In the genomic region with DNA sequence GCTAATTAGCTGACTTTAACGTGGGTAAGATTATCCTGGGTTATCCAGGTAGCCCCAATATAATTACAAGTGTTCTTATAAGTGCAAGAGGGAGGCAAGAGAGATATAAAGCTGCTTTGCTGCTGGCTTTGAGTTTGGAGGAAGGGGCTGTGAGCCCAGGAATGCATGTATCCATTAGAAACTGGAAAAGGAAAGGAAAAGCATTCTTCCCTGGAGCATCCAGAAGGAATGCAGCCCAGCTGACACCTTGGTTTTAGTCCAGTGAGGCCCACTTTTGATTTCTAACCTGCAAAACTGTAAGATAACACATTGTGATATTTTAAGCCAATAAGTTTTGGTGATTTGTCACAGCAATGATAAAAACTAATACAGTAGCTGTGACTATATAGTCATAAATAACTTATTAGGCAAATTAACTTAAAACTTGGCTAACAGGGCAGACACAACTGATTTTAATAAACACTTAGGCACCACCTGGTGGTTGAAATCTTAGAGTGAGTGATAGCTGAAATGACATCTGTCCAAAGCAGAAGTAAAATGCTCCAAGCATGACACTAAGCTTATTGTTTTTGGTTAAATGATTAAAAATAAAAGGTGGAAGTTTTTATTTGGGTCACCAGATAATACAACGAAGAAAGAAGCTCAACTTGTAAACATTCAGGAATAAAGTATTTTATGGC, we compare ENCODE assay signal across 9 cellular contexts. TPM values are rescaled to one million over a fixed set of nuclear protein-coding genes. Genes with fewer than 3 reads are reported as not detected.
DNase-seq lines count a peak whose midpoint lies in the region; FAIRE-seq and TF ChIP-seq lines count a peak whose summit lies in the region.
"Had no signal": no experiment of that assay in that cellular context is flagged by ENCODE, and none has a peak within 500 bp of the region (broad histone marks: within the 10 kb centered on the region; RNA-seq: fewer than 3 reads in every experiment).

No MANE protein-coding gene starts in this region.

- no CpG with 5 or more reads among the region's 2 CpGs for WGBS in H9 (ENCODE audit: extremely low coverage, insufficient read length, low lambda C conversion rate)

- H3K9ac ChIP-seq in H9 (ENCODE audit: extremely low read depth, insufficient read length, low read length) (no peak overlapping the region), endothelial cell of umbilical vein (replicated peaks; ENCODE audit: extremely low read depth, insufficient read depth, low read length) (no peak overlapping the region)
- H3K9ac ChIP-seq: BLaER1 had no signal

- no peak for FAIRE-seq in endothelial cell of umbilical vein (lab: Jason Lieb, UNC)

- no peak overlapping the region for H3K4me2 ChIP-seq in H9 (ENCODE audit: insufficient read depth, insufficient read length, low read length)
- no peak overlapping the region for H3K4me2 ChIP-seq in endothelial cell of umbilical vein (ENCODE audit: insufficient read depth, low read length)
- H3K4me2 ChIP-seq: BLaER1 had no signal

- H4K8ac ChIP-seq in H9 (replicated peaks; ENCODE audit: insufficient read length, low read depth, low read length), result no peak overlapping the region

- H3K14ac ChIP-seq in H9 (ENCODE audit: insufficient read depth, low read length), result no peak overlapping the region

- H4K91ac ChIP-seq in H9 (ENCODE audit: insufficient read length, low read depth, low read length), result no peak overlapping the region

- H3K4me3 ChIP-seq in endothelial cell of umbilical vein (replicated peaks in 1 of 3; ENCODE audit: insufficient read depth in 1 of 3, low read depth in 1 of 3, low read length in 3 of 3), result no peak overlapping the region
- H3K4me3 ChIP-seq: BLaER1 had no signal

- H3K4ac ChIP-seq in H9 (ENCODE audit: low read depth, low read length), result no peak overlapping the region

- H3K9me1 ChIP-seq in endothelial cell of umbilical vein (replicated peaks; ENCODE audit: control insufficient read depth, extremely low read depth, insufficient read depth, low read length), result no peaks in the 10 kb centered on the region

- DNase-seq in NCI-H2029 treated with DMSO at 0.1 percent for 48 hours (lab: John Stamatoyannopoulos, UW) (peak; percentile 7), NCI-H2029 (lab: John Stamatoyannopoulos, UW) (no peak), H9 (no peak), NCI-H146 treated with DMSO at 0.1 percent for 48 hours (lab: John Stamatoyannopoulos, UW; ENCODE audit: unreplicated experiment) (peak; percentile 39), endothelial cell of umbilical vein (ENCODE audit: low read depth, low spot score) (peak; percentile 49), type B pancreatic cell (ENCODE audit: extremely low spot score, unreplicated experiment) (no peak), SW480 (ENCODE audit: low spot score) (no peak), NCI-H1436 (lab: John Stamatoyannopoulos, UW) (no peak)

- H4K20me1 ChIP-seq in H9 (ENCODE audit: control insufficient read depth, insufficient read depth, insufficient read length), result no peaks in the 10 kb centered on the region
- no peaks in the 10 kb centered on the region for H4K20me1 ChIP-seq in endothelial cell of umbilical vein (replicated peaks; ENCODE audit: control insufficient read depth, extremely low read depth, insufficient read depth, low read length)
- H4K20me1 ChIP-seq: BLaER1 had no signal

- no peak overlapping the region for H2BK120ac ChIP-seq in H9 (ENCODE audit: low read depth, low read length, poor library complexity, severe bottlenecking)

- no peak overlapping the region for H2BK15ac ChIP-seq in H9 (ENCODE audit: low read depth, low read length)

- no peaks in the 10 kb centered on the region for H3K36me3 ChIP-seq in endothelial cell of umbilical vein (ENCODE audit: control insufficient read depth in 2 of 2, extremely low read depth in 1 of 2, insufficient read depth in 2 of 2, low read length in 2 of 2)
- H3K36me3 ChIP-seq: BLaER1 had no signal

- H3K27ac Mint-ChIP-seq in H9 (peak overlapping the region in 1 of 3 experiments; percentile 95; a peak in 2 of 7 replicates), type B pancreatic cell (no peak overlapping the region)

- H3K4me3 Mint-ChIP-seq in H9 (no peak overlapping the region), type B pancreatic cell (no peak overlapping the region)

- no peak overlapping the region for H3K23ac ChIP-seq in H9 (ENCODE audit: insufficient read length, low read depth, low read length)

- H3K4me1 Mint-ChIP-seq in H9 (peaks cover 37 to 43% of the 10 kb centered on the region in 2 experiments), type B pancreatic cell (ENCODE audit: unreplicated experiment) (no peaks in the 10 kb centered on the region)

- dilution Hi-C loops in endothelial cell of umbilical vein (cut with MboI; ENCODE audit: extremely low pct_ligation_motif_present, low sequenced_read_pairs), result no loop called here

- CTCF ChIA-PET in endothelial cell of umbilical vein (lab: Charles Lee), result interaction anchor here (0.7 to 2.9 kb wide), 14 partner anchors 8 to 384 kb away, joined by 3 to 82 read pairs (median 4); no protein-coding TSS in a partner anchor

- no peaks in the 10 kb centered on the region for H3K36me3 Mint-ChIP-seq in H9 (ENCODE audit: insufficient read depth in 1 of 3, low read depth in 3 of 3)
- H3K36me3 Mint-ChIP-seq in type B pancreatic cell, result no peaks in the 10 kb centered on the region

- H3K9me3 ChIP-seq in H9 (ENCODE audit: control insufficient read depth, low read depth, low read length), result no peaks in the 10 kb centered on the region
- no peaks in the 10 kb centered on the region for H3K9me3 ChIP-seq in endothelial cell of umbilical vein (replicated peaks; ENCODE audit: control insufficient read depth, insufficient read depth, low read length)
- H3K9me3 ChIP-seq: BLaER1 had no signal

- H2BK12ac ChIP-seq in H9 (ENCODE audit: insufficient read length, low read depth, low read length), result no peak overlapping the region

- TF ChIP-seq POLR2A in endothelial cell of umbilical vein (IDR thresholded peaks at IDR 0.05; ENCODE audit: low read depth, low read length), result no peak

- no peaks in the 10 kb centered on the region for H3K23me2 ChIP-seq in H9 (ENCODE audit: insufficient read length, low read depth, low read length, poor library complexity, severe bottlenecking)

- no peak overlapping the region for H2BK20ac ChIP-seq in H9 (ENCODE audit: low read depth, low read length, poor library complexity, severe bottlenecking)

- H3K79me2 ChIP-seq in H9 (ENCODE audit: insufficient read depth, low read length) (no peaks in the 10 kb centered on the region), endothelial cell of umbilical vein (ENCODE audit: control insufficient read depth, insufficient read depth, low read length) (no peaks in the 10 kb centered on the region)

- H3K9me3 Mint-ChIP-seq in H9 (no peaks in the 10 kb centered on the region), type B pancreatic cell (no peaks in the 10 kb centered on the region)

- no peak overlapping the region for H3K56ac ChIP-seq in H9 (ENCODE audit: insufficient read length, low read depth, low read length)

- H3K18ac ChIP-seq in H9 (ENCODE audit: insufficient read length, low read depth, low read length), result no peak overlapping the region

- no peaks in the 10 kb centered on the region for H3K27me3 ChIP-seq in H9 (ENCODE audit: insufficient read depth, low read length)
- no peaks in the 10 kb centered on the region for H3K27me3 ChIP-seq in endothelial cell of umbilical vein (ENCODE audit: control insufficient read depth in 2 of 2, insufficient read depth in 2 of 2, low read length in 2 of 2)
- H3K27me3 ChIP-seq: BLaER1 had no signal

- H3K27ac ChIP-seq in H9 (ENCODE audit: insufficient read length, low read depth, low read length), result no peak overlapping the region
- no peak overlapping the region for H3K27ac ChIP-seq in endothelial cell of umbilical vein (ENCODE audit: insufficient read depth, low read depth, low read length)
- H3K27ac ChIP-seq: BLaER1 had no signal

- no peak overlapping the region for H4K5ac ChIP-seq in H9 (ENCODE audit: insufficient read length, low read depth, low read length)

- H3T11ph ChIP-seq in H9 (ENCODE audit: low read length), result no peak overlapping the region

- H2AK5ac ChIP-seq in H9 (ENCODE audit: insufficient read length, low read length), result no peak overlapping the region

- no peaks in the 10 kb centered on the region for H3K27me3 Mint-ChIP-seq in H9 (ENCODE audit: low read depth)
- H3K27me3 Mint-ChIP-seq in type B pancreatic cell, result no peaks in the 10 kb centered on the region

- POLR2A ChIA-PET in endothelial cell of umbilical vein (lab: Charles Lee), result no interaction called here

- TF ChIP-seq CTCF in H9 (conservative IDR thresholded peaks at IDR 0.05) (peak; percentile 59; the same call in 2 of the 3 replicates), endothelial cell of umbilical vein (IDR thresholded peaks at IDR 0.05; ENCODE audit: extremely low read depth in 1 of 2, insufficient read depth in 1 of 2, low read depth in 1 of 2, low read length in 2 of 2) (peak in 1 of 2 donors; percentile 18), type B pancreatic cell (conservative IDR thresholded peaks at IDR 0.05) (peak; percentile 60)

- H3K4me1 ChIP-seq in H9 (ENCODE audit: insufficient read depth, low read length) (peaks cover 4% of the 10 kb centered on the region), endothelial cell of umbilical vein (ENCODE audit: control insufficient read depth, extremely low read depth, insufficient read depth, low read length) (no peaks in the 10 kb centered on the region)
- H3K4me1 ChIP-seq: BLaER1 had no signal

- intact Hi-C loops in endothelial cell of umbilical vein (cut with micrococcal nuclease), result loop anchor here (1.0 kb wide), 2 partner anchors 103 to 320 kb away; no protein-coding TSS in a partner anchor

- no peaks in the 10 kb centered on the region for H3K79me1 ChIP-seq in H9 (ENCODE audit: insufficient read depth, low read depth, low read length, poor library complexity, severe bottlenecking)

- no TSS peak for BruUV-seq in endothelial cell of umbilical vein (replicated peaks; lab: Mats Ljungman, UMichigan)

- H2AFZ ChIP-seq in H9 (ENCODE audit: low read length) (no peak overlapping the region), endothelial cell of umbilical vein (ENCODE audit: low read depth, low read length) (no peak overlapping the region)

- H2BK5ac ChIP-seq in H9 (ENCODE audit: insufficient read length, low read length), result no peak overlapping the region

RNA-seq across cellular contexts. Expression of a gene that starts 35.6 kb away (rescaled TPM):
- total RNA-seq in H9 (2021), result not detected in 2 replicates
- not detected in 2 replicates for total RNA-seq in endothelial cell of umbilical vein
- polyA plus RNA-seq in endothelial cell of umbilical vein, result not detected in 2 replicates
- polyA plus RNA-seq in endothelial cell of umbilical vein (2011; cell fraction: cytosol; rRNA removed), result not detected in 2 replicates
- not detected in 2 replicates for polyA plus RNA-seq in endothelial cell of umbilical vein (2011; cell fraction: nucleus; rRNA removed)
- polyA plus RNA-seq in endothelial cell of umbilical vein (2012), result not detected in 2 replicates
- not detected in 2 replicates for polyA minus RNA-seq in endothelial cell of umbilical vein
- not detected for polyA minus RNA-seq in endothelial cell of umbilical vein (2011; cell fraction: cytosol; rRNA and poly(A)+ RNA removed)
- polyA minus RNA-seq in endothelial cell of umbilical vein (2011; cell fraction: nucleus; rRNA and poly(A)+ RNA removed), result not detected in 2 replicates
- 0.87 and 2.3 TPM in 2 replicates for total RNA-seq in type B pancreatic cell (ENCODE audit: low replicate concordance)

RNA-seq across cellular contexts. Expression of a gene that starts 47.8 kb away (rescaled TPM):
- not detected in 2 replicates for total RNA-seq in H9 (2021)
- not detected in 2 replicates for total RNA-seq in endothelial cell of umbilical vein
- 0.02 TPM in 1 of 2 replicates, not detected in the other for polyA plus RNA-seq in endothelial cell of umbilical vein
- not detected in 2 replicates for polyA plus RNA-seq in endothelial cell of umbilical vein (2011; cell fraction: cytosol; rRNA removed)
- polyA plus RNA-seq in endothelial cell of umbilical vein (2011; cell fraction: nucleus; rRNA removed), result 0.11 TPM in 1 of 2 replicates, not detected in the other
- not detected in 2 replicates for polyA plus RNA-seq in endothelial cell of umbilical vein (2012)
- 0.34 TPM in 1 of 2 replicates, not detected in the other for polyA minus RNA-seq in endothelial cell of umbilical vein
- not detected for polyA minus RNA-seq in endothelial cell of umbilical vein (2011; cell fraction: cytosol; rRNA and poly(A)+ RNA removed)
- polyA minus RNA-seq in endothelial cell of umbilical vein (2011; cell fraction: nucleus; rRNA and poly(A)+ RNA removed), result not detected in 2 replicates
- total RNA-seq in type B pancreatic cell (ENCODE audit: low replicate concordance), result 4.6 TPM in 1 of 2 replicates, not detected in the other

Comparison
In these comparisons a context has a peak if more than half of its experiments do, and no peak if none do; other contexts are left out.
1. DNase-seq: peak in NCI-H2029 treated with DMSO at 0.1 percent for 48 hours (single experiment), NCI-H146 treated with DMSO at 0.1 percent for 48 hours (single experiment) and endothelial cell of umbilical vein (single experiment); none in NCI-H2029 (single experiment), H9 (single experiment), type B pancreatic cell (single experiment), SW480 (single experiment) and NCI-H1436 (single experiment).